ENCODE assay signal across 19 cellular contexts in the genomic region with DNA sequence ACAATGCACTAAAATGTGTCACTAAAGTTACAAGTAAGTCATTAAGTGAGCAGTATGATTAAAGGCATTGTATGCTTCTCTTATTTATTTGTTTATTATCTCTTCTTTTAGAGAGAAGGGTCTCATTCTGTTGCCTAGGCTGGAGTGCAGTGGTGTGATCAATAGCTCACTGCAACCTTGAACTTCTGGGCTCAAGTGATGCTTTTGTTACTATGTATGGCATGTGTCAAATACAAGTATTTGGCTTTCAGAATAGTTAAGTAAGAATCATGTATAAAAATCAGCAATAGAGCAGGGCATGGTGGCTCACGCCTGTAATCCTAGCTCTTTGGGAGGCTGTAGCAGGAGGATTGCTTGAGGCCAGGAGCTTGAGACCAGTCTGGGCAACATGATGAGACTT. TPM values are rescaled to one million over a fixed set of nuclear protein-coding genes. Genes with fewer than 3 reads are reported as not detected.
DNase-seq lines count a peak whose midpoint lies in the region; ATAC-seq and TF ChIP-seq lines count a peak whose summit lies in the region.
"Had no signal": no experiment of that assay in that cellular context is flagged by ENCODE, and none has a peak within 500 bp of the region (broad histone marks: within the 10 kb centered on the region; RNA-seq: fewer than 3 reads in every experiment).

No MANE protein-coding gene starts in this region.

- H3K4me1 Mint-ChIP-seq in naive thymus-derived CD4-positive, alpha-beta T cell: peaks cover 11 to 40% (median 32%) of the 10 kb centered on the region in 7 donors

- H3K9me3 ChIP-seq in left ventricle myocardium inferior (replicated peaks) (peaks cover 7% of the 10 kb centered on the region), heart left ventricle (peaks cover 0 to 12% (median 0%) of the 10 kb centered on the region in 12 donors), thyroid gland (no peaks in the 10 kb centered on the region)
- peaks cover 0 to 3% (median 0%) of the 10 kb centered on the region in 3 experiments for H3K9me3 ChIP-seq in naive thymus-derived CD4-positive, alpha-beta T cell (ENCODE audit: control insufficient read depth in 2 of 3, low read length in 3 of 3)
- H3K9me3 ChIP-seq: BE2C had no signal

- peak overlapping the region in 7 of 9 donors; percentile 3 to 96 (median 43) for H3K27ac Mint-ChIP-seq in naive thymus-derived CD4-positive, alpha-beta T cell
- H3K27ac Mint-ChIP-seq: CD4-positive, CD25-positive, alpha-beta regulatory T cell; GM23338 had no signal

- DNase-seq in left ventricle myocardium inferior: no peak
- no peak for DNase-seq in heart left ventricle
- DNase-seq in naive thymus-derived CD4-positive, alpha-beta T cell: no peak
- no peak for DNase-seq in thyroid gland
- DNase-seq in NCI-H1930 (lab: John Stamatoyannopoulos, UW): no peak
- no peak for DNase-seq in epidermal melanocyte (ENCODE audit: insufficient read length, low spot score)
- DNase-seq: ACHN; BE2C; C1 segment of cervical spinal cord; CD4-positive, CD25-positive, alpha-beta regulatory T cell; CD8-positive, alpha-beta memory T cell; COR-L47; DMS 273 treated with DMSO at 0.1 percent for 48 hours; DMS53; DND-41; EL; HCEC 1CT had no signal

- H3K27me3 ChIP-seq in left ventricle myocardium inferior (ENCODE audit: low read depth) (no peaks in the 10 kb centered on the region), heart left ventricle (no peaks in the 10 kb centered on the region), thyroid gland (no peaks in the 10 kb centered on the region)
- no peaks in the 10 kb centered on the region for H3K27me3 ChIP-seq in naive thymus-derived CD4-positive, alpha-beta T cell (ENCODE audit: control insufficient read depth in 2 of 2, insufficient read depth in 2 of 2, low read length in 2 of 2)
- H3K27me3 ChIP-seq: BE2C had no signal

- CTCF ChIA-PET in naive thymus-derived CD4-positive, alpha-beta T cell (lab: Charles Lee): interaction anchor here (0.6 to 1.3 kb wide), 2 partner anchors 15 to 572 kb away, joined by 5 to 6 read pairs; no protein-coding TSS in a partner anchor

- TF ChIP-seq POLR2A in heart left ventricle (IDR thresholded peaks at IDR 0.05) (no peak), thyroid gland (IDR thresholded peaks at IDR 0.05) (no peak)

- H3K4me3 ChIP-seq in left ventricle myocardium inferior (no peak overlapping the region), heart left ventricle (no peak overlapping the region), thyroid gland (replicated peaks in 1 of 3) (no peak overlapping the region)
- H3K4me3 ChIP-seq in naive thymus-derived CD4-positive, alpha-beta T cell (ENCODE audit: low read length): no peak overlapping the region
- H3K4me3 ChIP-seq: GM23338 had no signal

- H3K9me3 Mint-ChIP-seq in naive thymus-derived CD4-positive, alpha-beta T cell: peaks cover 0 to 12% (median 5%) of the 10 kb centered on the region in 11 donors

- H3K4me3 Mint-ChIP-seq in naive thymus-derived CD4-positive, alpha-beta T cell: peak overlapping the region in 2 of 10 donors; percentile 1 to 32
- H3K4me3 Mint-ChIP-seq: CD8-positive, alpha-beta memory T cell; GM23338 had no signal

- H3K4me1 ChIP-seq in left ventricle myocardium inferior: peaks cover 29% of the 10 kb centered on the region
- peaks cover 0 to 16% (median 7%) of the 10 kb centered on the region in 12 donors for H3K4me1 ChIP-seq in heart left ventricle
- peaks cover 0 to 4% of the 10 kb centered on the region in 2 donors for H3K4me1 ChIP-seq in naive thymus-derived CD4-positive, alpha-beta T cell (ENCODE audit: control insufficient read depth in 2 of 2, insufficient read depth in 2 of 2, low read length in 2 of 2)
- peaks cover 10 to 14% of the 10 kb centered on the region in 2 donors for H3K4me1 ChIP-seq in thyroid gland
- H3K4me1 ChIP-seq: BE2C had no signal

- POLR2A ChIA-PET in naive thymus-derived CD4-positive, alpha-beta T cell (lab: Charles Lee): interaction anchor here (0.7 to 5.3 kb wide), 4 partner anchors 14 to 36 kb away, joined by 3 to 39 read pairs (median 4); partner anchors contain the start of gene AAK1

- ATAC-seq in heart left ventricle: no peak
- ATAC-seq in naive thymus-derived CD4-positive, alpha-beta T cell: no peak
- ATAC-seq: GM23338 had no signal

- TF ChIP-seq CTCF in left ventricle myocardium inferior (IDR thresholded peaks at IDR 0.05; ENCODE audit: borderline replicate concordance) (no peak), heart left ventricle (IDR thresholded peaks at IDR 0.05) (no peak), VCaP (conservative IDR thresholded peaks at IDR 0.05) (no peak), thyroid gland (IDR thresholded peaks at IDR 0.05) (no peak)

- H3K27ac ChIP-seq in left ventricle myocardium inferior (replicated peaks) (peak overlapping the region; percentile 65), heart left ventricle (peak overlapping the region in 6 of 12 donors; percentile 32 to 59 (median 42)), VCaP (peak overlapping the region; percentile 23; the same call in 1 of the 2 replicates), thyroid gland (peak overlapping the region; percentile 59 to 70 (median 67))
- no peak overlapping the region for H3K27ac ChIP-seq in naive thymus-derived CD4-positive, alpha-beta T cell (ENCODE audit: low read depth, low read length)

- H3K36me3 Mint-ChIP-seq in naive thymus-derived CD4-positive, alpha-beta T cell: peaks cover 4 to 23% (median 7%) of the 10 kb centered on the region in 5 donors

- H3K36me3 ChIP-seq in left ventricle myocardium inferior (no peaks in the 10 kb centered on the region), heart left ventricle (no peaks in the 10 kb centered on the region), thyroid gland (no peaks in the 10 kb centered on the region)
- no peaks in the 10 kb centered on the region for H3K36me3 ChIP-seq in naive thymus-derived CD4-positive, alpha-beta T cell (ENCODE audit: control insufficient read depth in 2 of 3, insufficient read depth in 3 of 3, low read length in 3 of 3)
- H3K36me3 ChIP-seq: BE2C had no signal

- 85 to 100% (median 97%) methylated on average over 1 of the region's 1 CpG for WGBS in heart left ventricle, 4 donors
- 96 to 97% methylated on average over 1 of the region's 1 CpG for WGBS in thyroid gland, 2 donors

- no peaks in the 10 kb centered on the region for H3K27me3 Mint-ChIP-seq in naive thymus-derived CD4-positive, alpha-beta T cell

- intact Hi-C loops in left ventricle myocardium inferior (cut with micrococcal nuclease): no loop called here
- intact Hi-C loops in heart left ventricle (cut with DNase I): no loop called here
- intact Hi-C loops in naive thymus-derived CD4-positive, alpha-beta T cell (cut with micrococcal nuclease): loop anchor here in 1 of 2 donors (1.0 kb wide), 1 partner anchor 9 kb away; no protein-coding TSS in a partner anchor
- intact Hi-C loops in thyroid gland (cut with DNase I): no loop called here

RNA-seq across cellular contexts. Expression of gene AAK1, which starts 15.8 kb away (rescaled TPM):
- total RNA-seq in left ventricle myocardium inferior: 133 TPM
- total RNA-seq in heart left ventricle: 100 to 1,000 TPM in 7 of 9 donors, 10 to 100 TPM in 2; 68.7 to 167 (median 131) TPM
- 10 to 100 TPM; 34.4 to 34.9 TPM for polyA plus RNA-seq in heart left ventricle
- total RNA-seq in naive thymus-derived CD4-positive, alpha-beta T cell: 100 to 1,000 TPM; 114 to 253 (median 218) TPM
- polyA plus RNA-seq in naive thymus-derived CD4-positive, alpha-beta T cell: 10 to 100 TPM; 71.5 to 84.6 TPM
- total RNA-seq in thyroid gland: 100 to 1,000 TPM in 3 of 4 donors, 10 to 100 TPM in 1; 82.0 to 174 (median 144) TPM
